24 cellular contexts compared by ENCODE assay signal in the genomic region with DNA sequence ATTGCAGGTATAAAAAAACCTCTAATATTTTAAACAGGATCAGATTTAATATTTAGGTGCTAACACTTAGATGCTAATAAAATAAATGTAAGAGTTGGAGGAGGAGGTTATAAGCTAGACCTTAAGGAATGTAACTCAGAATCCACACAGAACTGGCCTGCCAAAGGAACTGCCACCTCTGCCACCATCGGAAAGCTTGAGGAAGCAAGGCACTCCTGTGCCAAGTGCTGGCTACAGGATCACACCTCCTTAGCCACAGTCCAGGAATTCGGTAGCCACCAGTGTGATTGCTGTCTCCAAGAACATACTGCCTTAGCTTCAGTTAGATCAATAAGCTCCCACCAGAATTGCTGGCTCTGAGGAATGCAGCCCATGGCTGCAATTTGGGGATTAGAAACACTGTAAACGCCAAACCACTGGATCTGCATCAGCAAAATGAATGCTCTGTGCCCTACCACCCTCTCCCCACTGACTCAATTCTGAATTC. TPM values are rescaled to one million over a fixed set of nuclear protein-coding genes. Genes with fewer than 3 reads are reported as not detected.
DNase-seq lines count a peak whose midpoint lies in the region; ATAC-seq, FAIRE-seq and TF ChIP-seq lines count a peak whose summit lies in the region.
"Had no signal": no experiment of that assay in that cellular context is flagged by ENCODE, and none has a peak within 500 bp of the region (broad histone marks: within the 10 kb centered on the region; RNA-seq: fewer than 3 reads in every experiment).

No MANE protein-coding gene starts in this region.

- H3K27ac ChIP-seq in substantia nigra (ENCODE audit: low read depth, low read length, poor library complexity, severe bottlenecking) = peak overlapping the region; percentile 38
- H3K27ac ChIP-seq: A549, SJSA1 had no signal

- no peak for ATAC-seq in HG03196 (IDR thresholded peaks at IDR 0.05; ENCODE audit: unreplicated experiment)
- no peak for ATAC-seq in GM21737 (IDR thresholded peaks at IDR 0.05; ENCODE audit: unreplicated experiment)
- ATAC-seq: A549 had no signal

- peak; percentile 57 for FAIRE-seq in GM12892 (lab: Jason Lieb, UNC)
- FAIRE-seq: A549, GM12891 had no signal

- TF ChIP-seq POLR2A in GM12892 (IDR thresholded peaks at IDR 0.05; ENCODE audit: low read depth, low read length) = no peak

- DNase-seq in GM12892 (ENCODE audit: insufficient read length) = no peak
- peak; percentile 62 for DNase-seq in NCI-H69 (lab: John Stamatoyannopoulos, UW)
- peak; percentile 33 for DNase-seq in fibroblast of peridontal ligament (ENCODE audit: extremely low read depth)
- no peak for DNase-seq in substantia nigra (lab: John Stamatoyannopoulos, UW)
- no peak for DNase-seq in activated CD4-positive, alpha-beta T cell treated with anti-CD3 and anti-CD28 coated beads for 4 hours
- DNase-seq: AML-193; C1 segment of cervical spinal cord; CD4-positive, alpha-beta memory T cell; GDM1; Karpas-422; NCI-H1092 treated with DMSO at 0.1 percent for 48 hours; NCI-H1436; NCI-H187; NCI-H2107; NCI-H446; NCI-H524 treated with DMSO at 0.1 percent for 48 hours; NCI-H82; NK-92 treated with Interleukin-12 subunit alpha and Interleukin-12 subunit beta, amount 100 ng/mL, for 24 hours; Right ventricle myocardium superior had no signal

RNA-seq across cellular contexts. Expression of a gene that starts 58.0 kb away (rescaled TPM):
- 1.7 TPM for polyA plus RNA-seq in GM12892 (2012; ENCODE audit: missing spikeins)

Comparison
In these comparisons a context has a peak if more than half of its experiments do, and no peak if none do; other contexts are left out.
1. DNase-seq: peak in NCI-H69 (single experiment) and fibroblast of peridontal ligament (single experiment); none in GM12892 (single experiment), substantia nigra (0 of 49) and activated CD4-positive, alpha-beta T cell treated with anti-CD3 and anti-CD28 coated beads for 4 hours (0 of 2).